In genomic region chr2:96251721-96252292, GRCh38 we compare ENCODE assay signal across 8 cellular contexts. TPM values are rescaled to one million over a fixed set of nuclear protein-coding genes. Genes with fewer than 3 reads are reported as not detected.
DNase-seq lines count a peak whose midpoint lies in the region; ATAC-seq and TF ChIP-seq lines count a peak whose summit lies in the region.

No MANE protein-coding gene starts in this region.

- DNase-seq in ELR (ENCODE audit: low read depth) (peak; percentile 96), SJSA1 (ENCODE audit: low read depth in 1 of 2, low spot score in 2 of 2) (peak; percentile 83 to 92), endothelial cell (ENCODE audit: low spot score) (no peak), mucosa of gallbladder (ENCODE audit: low spot score) (peak; percentile 34), middle frontal gyrus (ENCODE audit: extremely low spot score, low spot score) (no peak), NK-92 (lab: John Stamatoyannopoulos, UW; ENCODE audit: unreplicated experiment) (no peak)
- no peak for DNase-seq in stimulated activated naive CD4-positive, alpha-beta T cell treated with Interleukin-2 at 50 U/mL for 16 hours (lab: John Stamatoyannopoulos, UW)

- peaks cover 47% of the 10 kb centered on the region for H3K36me3 ChIP-seq in SJSA1

- H3K4me1 Mint-ChIP-seq in endothelial cell (ENCODE audit: unreplicated experiment), result peaks cover 13% of the 10 kb centered on the region

- no peak overlapping the region for H3K27ac Mint-ChIP-seq in endothelial cell (ENCODE audit: unreplicated experiment)

- peak overlapping the region; percentile 26; the same call in 1 of the 2 replicates for H3K27ac ChIP-seq in SJSA1

- H3K27me3 ChIP-seq in SJSA1 (replicated peaks), result no peaks in the 10 kb centered on the region

- peaks cover 33% of the 10 kb centered on the region for H3K36me3 Mint-ChIP-seq in endothelial cell (ENCODE audit: low read depth, unreplicated experiment)

- peak overlapping the region; percentile 74 for H3K4me3 Mint-ChIP-seq in endothelial cell (ENCODE audit: unreplicated experiment)

- no peak for ATAC-seq in GM19324 (IDR thresholded peaks at IDR 0.05; ENCODE audit: low FRiP score, unreplicated experiment)

- no peak overlapping the region for H3K4me3 ChIP-seq in SJSA1

- no peak for TF ChIP-seq CTCF in endothelial cell (IDR thresholded peaks at IDR 0.05; ENCODE audit: unreplicated experiment)

- no peaks in the 10 kb centered on the region for H3K9me3 Mint-ChIP-seq in endothelial cell (ENCODE audit: unreplicated experiment)

- peaks cover 4% of the 10 kb centered on the region for H3K27me3 Mint-ChIP-seq in endothelial cell (ENCODE audit: unreplicated experiment)

- H3K4me1 ChIP-seq in SJSA1 (replicated peaks), result peaks cover 21% of the 10 kb centered on the region

- no peaks in the 10 kb centered on the region for H3K9me3 ChIP-seq in SJSA1 (replicated peaks)

RNA-seq across cellular contexts. Expression of gene TMEM127, which starts 14.0 kb away (rescaled TPM):
- total RNA-seq in SJSA1 (2014; rRNA removed; shearing (Covaris generic)), result 24.3 and 25.1 TPM in 2 replicates
- total RNA-seq in endothelial cell (ENCODE audit: unreplicated experiment) (39.0 TPM), mucosa of gallbladder (80.3 TPM)

RNA-seq across cellular contexts. Expression of gene CIAO1, which starts 14.2 kb away (rescaled TPM):
- total RNA-seq in SJSA1 (2014; rRNA removed; shearing (Covaris generic)), result 86.9 and 88.2 TPM in 2 replicates
- total RNA-seq in endothelial cell (ENCODE audit: unreplicated experiment) (63.7 TPM), mucosa of gallbladder (69.3 TPM)

RNA-seq across cellular contexts. Expression of gene STARD7, which starts 43.2 kb away (rescaled TPM):
- total RNA-seq in SJSA1 (2014; rRNA removed; shearing (Covaris generic)), result 148 and 188 TPM in 2 replicates
- total RNA-seq in endothelial cell (ENCODE audit: unreplicated experiment), result 83.4 TPM
- 117 TPM for total RNA-seq in mucosa of gallbladder

RNA-seq across cellular contexts. Expression of gene SNRNP200, which starts 53.5 kb away (rescaled TPM):
- total RNA-seq in SJSA1 (2014; rRNA removed; shearing (Covaris generic)), result 29.9 and 33.1 TPM in 2 replicates
- total RNA-seq in endothelial cell (ENCODE audit: unreplicated experiment) (168 TPM), mucosa of gallbladder (113 TPM)

Comparison
In these comparisons a context has a peak if more than half of its experiments do, and no peak if none do; other contexts are left out.
1. DNase-seq: peak in ELR (single experiment), SJSA1 (2 of 2) and mucosa of gallbladder (single experiment); none in endothelial cell (single experiment), middle frontal gyrus (single experiment), stimulated activated naive CD4-positive, alpha-beta T cell treated with Interleukin-2 at 50 U/mL for 16 hours (single experiment) and NK-92 (single experiment).